In genomic region chr2:42129947-42130346, GRCh38 we compare ENCODE assay signal across 14 cellular contexts. TPM values are rescaled to one million over a fixed set of nuclear protein-coding genes. Genes with fewer than 3 reads are reported as not detected.
DNase-seq lines count a peak whose midpoint lies in the region; ATAC-seq, FAIRE-seq and TF ChIP-seq lines count a peak whose summit lies in the region.
"Had no signal": no experiment of that assay in that cellular context is flagged by ENCODE, and none has a peak within 500 bp of the region (broad histone marks: within the 10 kb centered on the region; RNA-seq: fewer than 3 reads in every experiment).

No MANE protein-coding gene starts in this region.

- H3K36me3 ChIP-seq in CD8-positive, alpha-beta T cell (ENCODE audit: insufficient read depth, low read length), result no peaks in the 10 kb centered on the region
- H3K36me3 ChIP-seq in IMR-90 (ENCODE audit: control insufficient read depth, insufficient read depth, low read length) (no peaks in the 10 kb centered on the region), osteoblast (ENCODE audit: insufficient read depth, low read length) (no peaks in the 10 kb centered on the region)
- H3K36me3 ChIP-seq: left lung had no signal

- no peak overlapping the region for H3K4me3 Mint-ChIP-seq in CD8-positive, alpha-beta T cell
- no peak overlapping the region for H3K4me3 Mint-ChIP-seq in dendritic cell treated with granulocyte-macrophage colony-stimulating factor and Interleukin-4, amounts not matched to agents 40 ng/mL and 50 ng/mL, for 4 days

- no CpG with 5 or more reads among the region's 5 CpGs for WGBS in IMR-90 (ENCODE audit: extremely low coverage in 2 of 2, insufficient read length in 1 of 2), 2 experiments

- H3K9me3 Mint-ChIP-seq in CD8-positive, alpha-beta T cell, result no peaks in the 10 kb centered on the region
- H3K9me3 Mint-ChIP-seq in dendritic cell treated with granulocyte-macrophage colony-stimulating factor and Interleukin-4, amounts not matched to agents 40 ng/mL and 50 ng/mL, for 4 days, result no peaks in the 10 kb centered on the region

- peak overlapping the region; percentile 80; the same call in 1 of the 3 replicates for H2BK15ac ChIP-seq in IMR-90 (ENCODE audit: low read depth, low read length)

- FAIRE-seq in GM12892 (lab: Jason Lieb, UNC), result no peak

- in situ Hi-C loops in IMR-90 (cut with MboI; ENCODE audit: low sequenced_read_pairs), result no loop called here

- no peaks in the 10 kb centered on the region for H3K79me1 ChIP-seq in IMR-90 (ENCODE audit: low read depth in 1 of 2, low read length in 2 of 2)

- no peak for TF ChIP-seq RAD21 in IMR-90 (IDR thresholded peaks at IDR 0.05; ENCODE audit: low read length)

- H3K18ac ChIP-seq in IMR-90 (ENCODE audit: low read depth, low read length), result no peak overlapping the region

- dilution Hi-C loops in IMR-90 (cut with HindIII; ENCODE audit: low sequenced_read_pairs, unreplicated experiment), result no loop called here

- H3K9ac ChIP-seq in IMR-90 (ENCODE audit: low read depth, low read length), result no peak overlapping the region

- peak overlapping the region; percentile 80; the same call in 1 of the 2 replicates for H2AK5ac ChIP-seq in IMR-90 (ENCODE audit: low read depth, low read length)

- H3K9me1 ChIP-seq in IMR-90 (ENCODE audit: insufficient read depth, low read length), result peaks cover 8% of the 10 kb centered on the region

- no peak overlapping the region for H4K91ac ChIP-seq in IMR-90 (ENCODE audit: insufficient read depth, low read depth, low read length)

- TF ChIP-seq CTCF in CD8-positive, alpha-beta T cell (IDR thresholded peaks at IDR 0.05), result no peak
- no peak for TF ChIP-seq CTCF in IMR-90 (conservative IDR thresholded peaks at IDR 0.05; ENCODE audit: low read depth, low read length)
- TF ChIP-seq CTCF in osteoblast (IDR thresholded peaks at IDR 0.05; ENCODE audit: extremely low read depth, low read depth, low read length), result no peak

- H3K27me3 ChIP-seq in CD8-positive, alpha-beta T cell (ENCODE audit: insufficient read depth, low read length), result no peaks in the 10 kb centered on the region
- H3K27me3 ChIP-seq in IMR-90 (ENCODE audit: control insufficient read depth, insufficient read depth, low read length) (no peaks in the 10 kb centered on the region), osteoblast (ENCODE audit: insufficient read depth, low read length) (no peaks in the 10 kb centered on the region)
- H3K27me3 ChIP-seq: left lung had no signal

- H4K5ac ChIP-seq in IMR-90 (ENCODE audit: low read depth, low read length), result no peak overlapping the region

- no peak overlapping the region for H3K14ac ChIP-seq in IMR-90 (replicated peaks; ENCODE audit: low read depth, low read length)

- POLR2A ChIA-PET in CD8-positive, alpha-beta T cell (lab: Charles Lee), result interaction anchor here (1.1 to 7.8 kb wide), 3 partner anchors 12 to 26 kb away, joined by 3 to 92 read pairs (median 4); no protein-coding TSS in a partner anchor
- POLR2A ChIA-PET in IMR-90 (lab: Charles Lee; ENCODE audit: unreplicated experiment), result no interaction called here

- H3K4me2 ChIP-seq in IMR-90 (ENCODE audit: low read depth, low read length), result no peak overlapping the region
- H3K4me2 ChIP-seq in osteoblast (ENCODE audit: insufficient read depth, low read length), result no peak overlapping the region

- H2AFZ ChIP-seq in IMR-90 (replicated peaks; ENCODE audit: low read length, poor library complexity) (no peak overlapping the region), osteoblast (ENCODE audit: low read length) (no peak overlapping the region)

- 0 out of 4 replicates have a peak overlapping the region, but pooled peaks of 1 of the 2 experiments have one; percentile 45 for H4K8ac ChIP-seq in IMR-90 (ENCODE audit: low read depth in 2 of 2, low read length in 2 of 2)

- H3K4me1 Mint-ChIP-seq in CD8-positive, alpha-beta T cell (ENCODE audit: low read depth), result peaks cover 88% of the 10 kb centered on the region
- peaks cover 58% of the 10 kb centered on the region for H3K4me1 Mint-ChIP-seq in dendritic cell treated with granulocyte-macrophage colony-stimulating factor and Interleukin-4, amounts not matched to agents 40 ng/mL and 50 ng/mL, for 4 days (ENCODE audit: low read depth)

- peak overlapping the region; percentile 47; the same call in 1 of the 2 replicates for H2BK20ac ChIP-seq in IMR-90 (ENCODE audit: low read depth, low read length)

- H3K27ac Mint-ChIP-seq in CD8-positive, alpha-beta T cell, result peak overlapping the region; percentile 95
- H3K27ac Mint-ChIP-seq in dendritic cell treated with granulocyte-macrophage colony-stimulating factor and Interleukin-4, amounts not matched to agents 40 ng/mL and 50 ng/mL, for 4 days, result peak overlapping the region; percentile 21

- no peaks in the 10 kb centered on the region for H3K36me3 Mint-ChIP-seq in CD8-positive, alpha-beta T cell
- H3K36me3 Mint-ChIP-seq in dendritic cell treated with granulocyte-macrophage colony-stimulating factor and Interleukin-4, amounts not matched to agents 40 ng/mL and 50 ng/mL, for 4 days (ENCODE audit: low read depth), result no peaks in the 10 kb centered on the region

- H3K56ac ChIP-seq in IMR-90 (ENCODE audit: extremely low read depth, insufficient read depth, low read length), result no peak overlapping the region

- H3K27ac ChIP-seq in CD8-positive, alpha-beta T cell (ENCODE audit: low read depth, low read length), result no peak overlapping the region
- H3K27ac ChIP-seq in IMR-90 (ENCODE audit: insufficient read depth, low read length) (no peak overlapping the region), osteoblast (ENCODE audit: low read depth, low read length) (peak overlapping the region; percentile 79)
- H3K27ac ChIP-seq: left lung had no signal

- TF ChIP-seq POLR2A in IMR-90 (IDR thresholded peaks at IDR 0.05; ENCODE audit: low read depth, low read length) (no peak), GM12892 (IDR thresholded peaks at IDR 0.05; ENCODE audit: low read depth, low read length) (no peak)

- no peak overlapping the region for H3K23ac ChIP-seq in IMR-90 (ENCODE audit: low read depth, low read length)

- H2BK5ac ChIP-seq in IMR-90 (ENCODE audit: low read depth, low read length, poor library complexity, severe bottlenecking), result no peak overlapping the region

- peak overlapping the region; percentile 77; the same call in 1 of the 2 replicates for H2BK120ac ChIP-seq in IMR-90 (ENCODE audit: low read depth, low read length)

- H3K4me3 ChIP-seq in CD8-positive, alpha-beta T cell (ENCODE audit: low read depth, low read length), result no peak overlapping the region
- H3K4me3 ChIP-seq in IMR-90 (ENCODE audit: insufficient read depth, low read depth, low read length) (no peak overlapping the region), osteoblast (ENCODE audit: insufficient read depth, low read length) (no peak overlapping the region)
- H3K4me3 ChIP-seq: left lung had no signal

- ATAC-seq in CD8-positive, alpha-beta T cell, result no peak
- no peak for ATAC-seq in IMR-90 (ENCODE audit: low read depth)
- no peak for ATAC-seq in SK-N-SH treated with all-trans-retinoic acid at 6 μM for 48 hours
- ATAC-seq: left lung had no signal

- CTCF ChIA-PET in CD8-positive, alpha-beta T cell (lab: Charles Lee), result interaction anchor here (1.5 kb wide), 1 partner anchor 43 kb away, joined by 3 read pairs; no protein-coding TSS in a partner anchor
- CTCF ChIA-PET in IMR-90 (lab: Yijun Ruan, JAX), result no interaction called here

- peaks cover 91% of the 10 kb centered on the region for H3K4me1 ChIP-seq in CD8-positive, alpha-beta T cell (ENCODE audit: insufficient read depth, low read length)
- peaks cover 34% of the 10 kb centered on the region for H3K4me1 ChIP-seq in IMR-90 (ENCODE audit: control insufficient read depth, insufficient read depth, low read length)
- peaks cover 61% of the 10 kb centered on the region for H3K4me1 ChIP-seq in osteoblast (ENCODE audit: insufficient read depth, low read length)

- no peaks in the 10 kb centered on the region for H3K27me3 Mint-ChIP-seq in CD8-positive, alpha-beta T cell (ENCODE audit: low read depth)
- H3K27me3 Mint-ChIP-seq in dendritic cell treated with granulocyte-macrophage colony-stimulating factor and Interleukin-4, amounts not matched to agents 40 ng/mL and 50 ng/mL, for 4 days, result peaks cover 65% of the 10 kb centered on the region

- no peak overlapping the region for H3K4ac ChIP-seq in IMR-90 (ENCODE audit: low read depth, low read length)

- H3K79me2 ChIP-seq in osteoblast (ENCODE audit: insufficient read depth, low read length), result no peaks in the 10 kb centered on the region

- no TSS peak for BruUV-seq in IMR-90 (replicated peaks; lab: Mats Ljungman, UMichigan)

- intact Hi-C loops in CD8-positive, alpha-beta T cell (cut with DNase I, micrococcal nuclease), result no loop called here
- intact Hi-C loops in IMR-90 (cut with micrococcal nuclease), result no loop called here
- intact Hi-C loops in dendritic cell treated with granulocyte-macrophage colony-stimulating factor and Interleukin-4, amounts not matched to agents 40 ng/mL and 50 ng/mL, for 4 days (cut with micrococcal nuclease), result no loop called here

- no peaks in the 10 kb centered on the region for H3K9me3 ChIP-seq in CD8-positive, alpha-beta T cell (ENCODE audit: low read length)
- no peaks in the 10 kb centered on the region for H3K9me3 ChIP-seq in IMR-90 (ENCODE audit: control insufficient read depth, insufficient read depth, low read length)
- H3K9me3 ChIP-seq in osteoblast (ENCODE audit: low read depth, low read length), result no peaks in the 10 kb centered on the region
- H3K9me3 ChIP-seq: left lung had no signal

- H4K20me1 ChIP-seq in IMR-90 (ENCODE audit: insufficient read depth, low read length) (no peaks in the 10 kb centered on the region), osteoblast (ENCODE audit: insufficient read depth, low read length) (no peaks in the 10 kb centered on the region)

- no peak for DNase-seq in CD8-positive, alpha-beta T cell
- DNase-seq in IMR-90 (no peak), osteoblast (ENCODE audit: insufficient read length, low spot score, missing footprints) (no peak), OCI-M1 (lab: John Stamatoyannopoulos, UW) (no peak), NCI-H1092 treated with DMSO at 0.1 percent for 48 hours (lab: John Stamatoyannopoulos, UW) (no peak), GM12892 (ENCODE audit: insufficient read length) (no peak)
- DNase-seq: activated CD4-positive, alpha-beta T cell treated with anti-CD3 and anti-CD28 coated beads for 4 hours; activated naive CD4-positive, alpha-beta T cell treated with Interleukin-2 at 50 U/mL for 16 hours; head of caudate nucleus; left lung; NCI-H187; stimulated activated CD4-positive, alpha-beta T cell treated with anti-CD3 and anti-CD28 coated beads, Interleukin-2, amount 100 ng/mL, for 24 hours had no signal

- H2AK9ac ChIP-seq in IMR-90 (replicated peaks; ENCODE audit: low read depth, low read length, poor library complexity), result no peak overlapping the region

TF ChIP-seq in IMR-90, 13 proteins besides CTCF, POLR2A, EP300 and RAD21:
- TF ChIP-seq FOS (IDR thresholded peaks at IDR 0.05; ENCODE audit: low read depth, low read length), result no peak

TF ChIP-seq in SK-N-SH treated with all-trans-retinoic acid at 6 μM for 48 hours, 23 proteins besides CTCF, POLR2A, EP300 and RAD21 (continues in another document):
- TF ChIP-seq SNAI2 (CRISPR knock-in tag; IDR thresholded peaks at IDR 0.05), result no peak

RNA-seq across cellular contexts. Expression of gene EML4, which starts 39.2 kb away (rescaled TPM):
- 100 to 1,000 TPM; 224 to 240 TPM for total RNA-seq in CD8-positive, alpha-beta T cell
- 73.7 and 85.8 TPM in 2 replicates for total RNA-seq in IMR-90 (2012; rRNA removed)
- polyA plus RNA-seq in IMR-90 (2012; rRNA removed), result 24.8 and 29.7 TPM in 2 replicates
- polyA plus RNA-seq in IMR-90 (2012; cell fraction: cytosol; rRNA removed), result 6.9 and 14.5 TPM in 2 replicates
- polyA plus RNA-seq in IMR-90 (2012; cell fraction: nucleus; rRNA removed; ENCODE audit: low replicate concordance), result 24.1 and 88.2 TPM in 2 replicates
- 91.9 and 94.9 TPM in 2 replicates for total RNA-seq in osteoblast
- polyA plus RNA-seq in GM12892 (2012; ENCODE audit: missing spikeins), result 22.7 TPM
